1 cellular context compared by ENCODE assay signal in genomic region chr11:1223346-1224108, GRCh38.
TF ChIP-seq lines count a peak whose summit lies in the region.

No MANE protein-coding gene starts in this region.

TF ChIP-seq in HepG2, 621 proteins besides CTCF, POLR2A, EP300 and RAD21 (continued from another document):
- TF ChIP-seq, protein P1, sequence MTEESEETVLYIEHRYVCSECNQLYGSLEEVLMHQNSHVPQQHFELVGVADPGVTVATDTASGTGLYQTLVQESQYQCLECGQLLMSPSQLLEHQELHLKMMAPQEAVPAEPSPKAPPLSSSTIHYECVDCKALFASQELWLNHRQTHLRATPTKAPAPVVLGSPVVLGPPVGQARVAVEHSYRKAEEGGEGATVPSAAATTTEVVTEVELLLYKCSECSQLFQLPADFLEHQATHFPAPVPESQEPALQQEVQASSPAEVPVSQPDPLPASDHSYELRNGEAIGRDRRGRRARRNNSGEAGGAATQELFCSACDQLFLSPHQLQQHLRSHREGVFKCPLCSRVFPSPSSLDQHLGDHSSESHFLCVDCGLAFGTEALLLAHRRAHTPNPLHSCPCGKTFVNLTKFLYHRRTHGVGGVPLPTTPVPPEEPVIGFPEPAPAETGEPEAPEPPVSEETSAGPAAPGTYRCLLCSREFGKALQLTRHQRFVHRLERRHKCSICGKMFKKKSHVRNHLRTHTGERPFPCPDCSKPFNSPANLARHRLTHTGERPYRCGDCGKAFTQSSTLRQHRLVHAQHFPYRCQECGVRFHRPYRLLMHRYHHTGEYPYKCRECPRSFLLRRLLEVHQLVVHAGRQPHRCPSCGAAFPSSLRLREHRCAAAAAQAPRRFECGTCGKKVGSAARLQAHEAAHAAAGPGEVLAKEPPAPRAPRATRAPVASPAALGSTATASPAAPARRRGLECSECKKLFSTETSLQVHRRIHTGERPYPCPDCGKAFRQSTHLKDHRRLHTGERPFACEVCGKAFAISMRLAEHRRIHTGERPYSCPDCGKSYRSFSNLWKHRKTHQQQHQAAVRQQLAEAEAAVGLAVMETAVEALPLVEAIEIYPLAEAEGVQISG (CRISPR knock-in tag; IDR thresholded peaks at IDR 0.05): no peak
- TF ChIP-seq, protein P2, sequence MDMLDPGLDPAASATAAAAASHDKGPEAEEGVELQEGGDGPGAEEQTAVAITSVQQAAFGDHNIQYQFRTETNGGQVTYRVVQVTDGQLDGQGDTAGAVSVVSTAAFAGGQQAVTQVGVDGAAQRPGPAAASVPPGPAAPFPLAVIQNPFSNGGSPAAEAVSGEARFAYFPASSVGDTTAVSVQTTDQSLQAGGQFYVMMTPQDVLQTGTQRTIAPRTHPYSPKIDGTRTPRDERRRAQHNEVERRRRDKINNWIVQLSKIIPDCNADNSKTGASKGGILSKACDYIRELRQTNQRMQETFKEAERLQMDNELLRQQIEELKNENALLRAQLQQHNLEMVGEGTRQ (IDR thresholded peaks at IDR 0.05; ENCODE audit: low read depth, low read length): no peak
- TF ChIP-seq, protein P2 (CRISPR knock-in tag; IDR thresholded peaks at IDR 0.05; ENCODE audit: borderline replicate concordance): no peak
- TF ChIP-seq REL (CRISPR knock-in tag; conservative IDR thresholded peaks at IDR 0.05) (no peak), ZNF432 (CRISPR knock-in tag; IDR thresholded peaks at IDR 0.05; ENCODE audit: borderline replicate concordance) (no peak), NR1H2 (CRISPR knock-in tag; IDR thresholded peaks at IDR 0.05; ENCODE audit: borderline replicate concordance, low read depth) (no peak), SP140L (CRISPR knock-in tag; IDR thresholded peaks at IDR 0.05; ENCODE audit: borderline replicate concordance) (no peak), ZFX (CRISPR knock-in tag; IDR thresholded peaks at IDR 0.05; ENCODE audit: low read depth) (no peak), JUN (CRISPR knock-in tag; IDR thresholded peaks at IDR 0.05) (no peak), ZNF18 (CRISPR knock-in tag; IDR thresholded peaks at IDR 0.05; ENCODE audit: insufficient replicate concordance) (no peak)
- TF ChIP-seq, protein P3, sequence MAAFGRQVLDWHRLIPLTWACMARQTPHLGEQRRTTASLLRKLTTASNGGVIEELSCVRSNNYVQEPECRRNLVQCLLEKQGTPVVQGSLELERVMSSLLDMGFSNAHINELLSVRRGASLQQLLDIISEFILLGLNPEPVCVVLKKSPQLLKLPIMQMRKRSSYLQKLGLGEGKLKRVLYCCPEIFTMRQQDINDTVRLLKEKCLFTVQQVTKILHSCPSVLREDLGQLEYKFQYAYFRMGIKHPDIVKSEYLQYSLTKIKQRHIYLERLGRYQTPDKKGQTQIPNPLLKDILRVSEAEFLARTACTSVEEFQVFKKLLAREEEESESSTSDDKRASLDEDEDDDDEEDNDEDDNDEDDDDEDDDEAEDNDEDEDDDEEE (CRISPR knock-in tag; IDR thresholded peaks at IDR 0.05): no peak
